In the genomic region with DNA sequence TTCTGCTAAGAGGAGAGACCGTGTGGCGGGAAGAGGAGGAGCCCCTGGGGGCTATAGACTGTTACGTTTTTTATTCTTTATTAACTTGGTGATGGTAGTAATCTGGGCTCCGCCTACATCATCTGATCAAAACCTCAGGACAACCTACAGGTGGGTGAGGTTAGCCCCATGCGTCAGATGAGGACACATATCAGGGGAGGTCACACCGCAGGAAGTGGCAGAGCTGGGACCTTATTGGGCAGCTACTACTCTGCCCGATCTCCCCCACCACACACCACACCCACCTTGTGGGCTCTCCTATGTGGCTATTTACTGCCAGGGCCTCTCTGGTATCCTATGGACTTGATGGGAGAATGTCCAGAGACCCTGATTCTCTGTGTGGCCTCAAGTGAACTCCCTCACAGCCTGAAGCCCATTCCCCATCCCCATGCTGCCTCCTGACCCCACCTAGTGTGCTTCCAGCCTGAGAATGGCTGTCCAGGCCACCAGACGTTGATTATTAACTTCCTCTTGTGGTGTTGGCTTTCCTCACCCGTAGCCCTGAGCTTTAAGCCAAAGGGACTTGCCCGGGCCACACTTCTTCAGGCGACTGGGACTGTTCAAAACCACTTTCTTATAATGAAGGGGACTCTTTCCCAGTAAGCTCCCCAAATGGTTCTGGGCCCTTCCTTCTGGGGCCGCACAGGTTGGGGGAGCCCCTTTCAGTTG, we compare ENCODE assay signal across 7 cellular contexts. TPM values are rescaled to one million over a fixed set of nuclear protein-coding genes. Genes with fewer than 3 reads are reported as not detected.
DNase-seq lines count a peak whose midpoint lies in the region; ATAC-seq, FAIRE-seq and TF ChIP-seq lines count a peak whose summit lies in the region.

No MANE protein-coding gene starts in this region.

- CTCF ChIA-PET in T-cell (lab: Charles Lee): no interaction called here

- peak; percentile 94 for FAIRE-seq in GM18507 (lab: Jason Lieb, UNC)

- no peak overlapping the region for H3K27ac Mint-ChIP-seq in T-cell

- H3K27ac ChIP-seq in ovary: no peak overlapping the region

- H3K4me3 ChIP-seq in mucosa of stomach (ENCODE audit: low read length) (no peak overlapping the region), ovary (no peak overlapping the region)

- no peak for TF ChIP-seq POLR2A in ovary (IDR thresholded peaks at IDR 0.05)
- TF ChIP-seq POLR2A in GM18505 (IDR thresholded peaks at IDR 0.05; ENCODE audit: borderline replicate concordance, extremely low read depth, insufficient read depth, insufficient read length): no peak

- DNase-seq in GM18507 (ENCODE audit: extremely low spot score, insufficient read length, low read depth): peak; percentile 65
- DNase-seq in T-cell: peak in 26 of 34 experiments; percentile 11 to 47 (median 24)
- no peak for DNase-seq in ovary
- DNase-seq in dermis blood vessel endothelial cell: no peak

- no peak for TF ChIP-seq EP300 in ovary (IDR thresholded peaks at IDR 0.05)

- H3K36me3 ChIP-seq in mucosa of stomach (ENCODE audit: control insufficient read depth, insufficient read depth, low read length) (no peaks in the 10 kb centered on the region), ovary (no peaks in the 10 kb centered on the region)

- TF ChIP-seq CTCF in ovary (IDR thresholded peaks at IDR 0.05): no peak

- H3K36me3 Mint-ChIP-seq in T-cell: no peaks in the 10 kb centered on the region

- H3K27me3 Mint-ChIP-seq in T-cell: peaks cover 68 to 82% of the 10 kb centered on the region in 2 donors

- H3K9me3 Mint-ChIP-seq in T-cell: no peaks in the 10 kb centered on the region

- peak overlapping the region; percentile 49 to 75 (median 63) for H3K4me3 Mint-ChIP-seq in T-cell

- POLR2A ChIA-PET in T-cell (lab: Charles Lee): no interaction called here

- H3K27me3 ChIP-seq in mucosa of stomach (ENCODE audit: control insufficient read depth, insufficient read depth, low read length) (peaks cover 53% of the 10 kb centered on the region), ovary (no peaks in the 10 kb centered on the region)

- peak overlapping the region; percentile 2 for H3K9ac ChIP-seq in mucosa of stomach (ENCODE audit: low read length)

- H3K4me1 ChIP-seq in mucosa of stomach (ENCODE audit: control insufficient read depth, insufficient read depth, low read length) (no peaks in the 10 kb centered on the region), ovary (ENCODE audit: insufficient read depth) (no peaks in the 10 kb centered on the region)

- peaks cover 13 to 17% (median 16%) of the 10 kb centered on the region in 3 donors for H3K4me1 Mint-ChIP-seq in T-cell

- ATAC-seq in GM21737 (IDR thresholded peaks at IDR 0.05; ENCODE audit: unreplicated experiment) (peak; percentile 55), T-cell (replicated peaks in 1 of 4) (peak; percentile 38 to 88 (median 58)), GM18505 (IDR thresholded peaks at IDR 0.05; ENCODE audit: unreplicated experiment) (no peak)

- 49 to 51% (median 50%) methylated on average over 12 of the region's 12 CpGs for WGBS in ovary, 3 donors

- H3K9me3 ChIP-seq in mucosa of stomach (ENCODE audit: control insufficient read depth, low read length) (no peaks in the 10 kb centered on the region), ovary (no peaks in the 10 kb centered on the region)

- intact Hi-C loops in ovary (cut with DNase I): no loop called here

RNA-seq across cellular contexts. Expression of a gene that starts 8.2 kb away (rescaled TPM):
- total RNA-seq in T-cell: not detected
- under 1 TPM; 0.08 to 0.77 (median 0.23) TPM for total RNA-seq in ovary
- under 1 TPM in 1 of 2 donors, not detected in 1; 0.82 TPM for polyA plus RNA-seq in ovary
- total RNA-seq in dermis blood vessel endothelial cell: 0.34 and 1.5 TPM in 2 replicates

Comparison
In these comparisons a context has a peak if more than half of its experiments do, and no peak if none do; other contexts are left out.
1. DNase-seq: peak in GM18507 (single experiment) and T-cell (26 of 34); none in ovary (0 of 5) and dermis blood vessel endothelial cell (single experiment).